In the genomic region with DNA sequence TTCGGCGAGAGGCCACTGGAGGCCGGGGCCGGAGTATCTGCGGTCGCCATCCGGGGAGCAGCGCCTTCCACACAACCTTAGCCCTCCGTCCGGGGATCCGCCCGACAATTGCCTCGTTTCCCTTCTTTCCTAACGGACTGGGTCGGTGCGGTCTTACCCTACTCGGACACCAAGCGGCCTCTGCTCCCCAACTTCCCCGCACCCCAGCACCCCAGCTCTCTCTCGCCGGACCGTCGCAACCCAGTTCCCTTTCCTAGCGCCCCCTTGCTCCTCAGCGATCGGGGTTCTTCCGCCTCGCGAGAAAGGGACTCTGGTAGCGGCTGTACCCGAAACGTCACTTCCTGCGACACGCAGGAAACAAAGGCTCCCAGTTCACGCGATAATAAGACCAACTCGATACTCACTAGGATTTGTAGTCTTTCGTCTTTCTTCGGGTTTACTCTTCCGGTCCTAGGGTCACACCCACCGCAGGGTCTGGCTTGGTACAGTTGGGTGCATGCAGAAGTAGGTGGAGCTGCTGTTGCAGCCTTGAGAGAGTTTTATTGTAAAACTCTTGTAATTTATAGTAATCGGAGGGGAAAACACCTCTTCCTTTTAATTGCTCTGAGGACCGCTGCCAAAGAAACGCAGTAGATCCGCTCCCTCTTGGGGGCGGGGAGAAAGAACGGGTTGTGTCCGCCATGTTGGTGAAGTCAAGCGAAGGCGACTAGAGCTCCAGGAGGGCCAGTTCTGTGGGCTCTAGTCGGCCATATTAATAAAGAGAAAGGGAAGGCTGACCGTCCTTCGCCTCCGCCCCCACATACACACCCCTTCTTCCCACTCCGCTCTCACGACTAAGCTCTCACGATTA, we compare ENCODE assay signal across 1 cellular context.
TF ChIP-seq lines count a peak whose summit lies in the region.

A gene (plus strand): TSS at position 741 of the 850 bp plus-strand sequence. CDS start 209 bp downstream, outside the sequence.
A gene with protein sequence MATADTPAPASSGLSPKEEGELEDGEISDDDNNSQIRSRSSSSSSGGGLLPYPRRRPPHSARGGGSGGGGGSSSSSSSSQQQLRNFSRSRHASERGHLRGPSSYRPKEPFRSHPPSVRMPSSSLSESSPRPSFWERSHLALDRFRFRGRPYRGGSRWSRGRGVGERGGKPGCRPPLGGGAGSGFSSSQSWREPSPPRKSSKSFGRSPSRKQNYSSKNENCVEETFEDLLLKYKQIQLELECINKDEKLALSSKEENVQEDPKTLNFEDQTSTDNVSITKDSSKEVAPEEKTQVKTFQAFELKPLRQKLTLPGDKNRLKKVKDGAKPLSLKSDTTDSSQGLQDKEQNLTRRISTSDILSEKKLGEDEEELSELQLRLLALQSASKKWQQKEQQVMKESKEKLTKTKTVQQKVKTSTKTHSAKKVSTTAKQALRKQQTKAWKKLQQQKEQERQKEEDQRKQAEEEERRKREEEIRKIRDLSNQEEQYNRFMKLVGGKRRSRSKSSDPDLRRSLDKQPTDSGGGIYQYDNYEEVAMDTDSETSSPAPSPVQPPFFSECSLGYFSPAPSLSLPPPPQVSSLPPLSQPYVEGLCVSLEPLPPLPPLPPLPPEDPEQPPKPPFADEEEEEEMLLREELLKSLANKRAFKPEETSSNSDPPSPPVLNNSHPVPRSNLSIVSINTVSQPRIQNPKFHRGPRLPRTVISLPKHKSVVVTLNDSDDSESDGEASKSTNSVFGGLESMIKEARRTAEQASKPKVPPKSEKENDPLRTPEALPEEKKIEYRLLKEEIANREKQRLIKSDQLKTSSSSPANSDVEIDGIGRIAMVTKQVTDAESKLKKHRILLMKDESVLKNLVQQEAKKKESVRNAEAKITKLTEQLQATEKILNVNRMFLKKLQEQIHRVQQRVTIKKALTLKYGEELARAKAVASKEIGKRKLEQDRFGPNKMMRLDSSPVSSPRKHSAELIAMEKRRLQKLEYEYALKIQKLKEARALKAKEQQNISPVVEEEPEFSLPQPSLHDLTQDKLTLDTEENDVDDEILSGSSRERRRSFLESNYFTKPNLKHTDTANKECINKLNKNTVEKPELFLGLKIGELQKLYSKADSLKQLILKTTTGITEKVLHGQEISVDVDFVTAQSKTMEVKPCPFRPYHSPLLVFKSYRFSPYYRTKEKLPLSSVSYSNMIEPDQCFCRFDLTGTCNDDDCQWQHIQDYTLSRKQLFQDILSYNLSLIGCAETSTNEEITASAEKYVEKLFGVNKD (N-terminal part only) (minus strand): TSS at position 288 of the 850 bp plus-strand sequence. CDS start 238 bp downstream, at position 50.

TF ChIP-seq in HepG2, 621 proteins besides CTCF, POLR2A, EP300 and RAD21 (continued from another document and continues in another):
- TF ChIP-seq, protein P1, sequence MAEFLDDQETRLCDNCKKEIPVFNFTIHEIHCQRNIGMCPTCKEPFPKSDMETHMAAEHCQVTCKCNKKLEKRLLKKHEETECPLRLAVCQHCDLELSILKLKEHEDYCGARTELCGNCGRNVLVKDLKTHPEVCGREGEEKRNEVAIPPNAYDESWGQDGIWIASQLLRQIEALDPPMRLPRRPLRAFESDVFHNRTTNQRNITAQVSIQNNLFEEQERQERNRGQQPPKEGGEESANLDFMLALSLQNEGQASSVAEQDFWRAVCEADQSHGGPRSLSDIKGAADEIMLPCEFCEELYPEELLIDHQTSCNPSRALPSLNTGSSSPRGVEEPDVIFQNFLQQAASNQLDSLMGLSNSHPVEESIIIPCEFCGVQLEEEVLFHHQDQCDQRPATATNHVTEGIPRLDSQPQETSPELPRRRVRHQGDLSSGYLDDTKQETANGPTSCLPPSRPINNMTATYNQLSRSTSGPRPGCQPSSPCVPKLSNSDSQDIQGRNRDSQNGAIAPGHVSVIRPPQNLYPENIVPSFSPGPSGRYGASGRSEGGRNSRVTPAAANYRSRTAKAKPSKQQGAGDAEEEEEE (CRISPR knock-in tag; IDR thresholded peaks at IDR 0.05; ENCODE audit: borderline replicate concordance), result no peak
- TF ChIP-seq TAF15 (IDR thresholded peaks at IDR 0.05; ENCODE audit: low read depth, low read length, poor library complexity, severe bottlenecking) (no peak), PHF21A (CRISPR knock-in tag; IDR thresholded peaks at IDR 0.05) (0 out of 2 replicates have a peak, but pooled peaks have one; percentile 11), KDM1A (CRISPR knock-in tag; IDR thresholded peaks at IDR 0.05) (no peak), ZNF251 (CRISPR knock-in tag; IDR thresholded peaks at IDR 0.05) (0 out of 2 replicates have a peak, but pooled peaks have one; percentile 67), ZNF44 (CRISPR knock-in tag; IDR thresholded peaks at IDR 0.05) (peak; percentile 74; the same call in 1 of the 2 replicates), KLF15 (CRISPR knock-in tag; IDR thresholded peaks at IDR 0.05; ENCODE audit: borderline replicate concordance) (no peak), KDM3A (CRISPR knock-in tag; IDR thresholded peaks at IDR 0.05; ENCODE audit: low read depth) (no peak), NFE2L2 (IDR thresholded peaks at IDR 0.05; ENCODE audit: low read length) (no peak), PHF5A (CRISPR knock-in tag; IDR thresholded peaks at IDR 0.05; ENCODE audit: low read depth, unreplicated experiment) (no peak), ZNF772 (CRISPR knock-in tag; IDR thresholded peaks at IDR 0.05) (peak; percentile 64; the same call in 1 of the 2 replicates), ARHGAP35 (CRISPR knock-in tag; IDR thresholded peaks at IDR 0.05; ENCODE audit: borderline replicate concordance) (no peak), ZNF615 (CRISPR knock-in tag; IDR thresholded peaks at IDR 0.05; ENCODE audit: borderline replicate concordance) (no peak), EED (CRISPR knock-in tag; IDR thresholded peaks at IDR 0.05) (no peak), MAFG (CRISPR knock-in tag; IDR thresholded peaks at IDR 0.05) (no peak), ARNT (IDR thresholded peaks at IDR 0.05) (no peak), HMGA1 (CRISPR knock-in tag; conservative IDR thresholded peaks at IDR 0.05) (no peak), ZC3H13 (CRISPR knock-in tag; IDR thresholded peaks at IDR 0.05) (0 out of 2 replicates have a peak, but pooled peaks have one; percentile 25), CBFB (CRISPR knock-in tag; IDR thresholded peaks at IDR 0.05) (peak; percentile 2; the same call in 1 of the 2 replicates), RORA (CRISPR knock-in tag; IDR thresholded peaks at IDR 0.05) (no peak), KAT2B (IDR thresholded peaks at IDR 0.05; ENCODE audit: borderline replicate concordance, low read depth, low read length) (no peak), ZSCAN29 (CRISPR knock-in tag; conservative IDR thresholded peaks at IDR 0.05) (no peak)
- TF ChIP-seq, protein P2, sequence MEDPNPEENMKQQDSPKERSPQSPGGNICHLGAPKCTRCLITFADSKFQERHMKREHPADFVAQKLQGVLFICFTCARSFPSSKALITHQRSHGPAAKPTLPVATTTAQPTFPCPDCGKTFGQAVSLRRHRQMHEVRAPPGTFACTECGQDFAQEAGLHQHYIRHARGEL (CRISPR knock-in tag; IDR thresholded peaks at IDR 0.05), result no peak
- TF ChIP-seq, protein P3, sequence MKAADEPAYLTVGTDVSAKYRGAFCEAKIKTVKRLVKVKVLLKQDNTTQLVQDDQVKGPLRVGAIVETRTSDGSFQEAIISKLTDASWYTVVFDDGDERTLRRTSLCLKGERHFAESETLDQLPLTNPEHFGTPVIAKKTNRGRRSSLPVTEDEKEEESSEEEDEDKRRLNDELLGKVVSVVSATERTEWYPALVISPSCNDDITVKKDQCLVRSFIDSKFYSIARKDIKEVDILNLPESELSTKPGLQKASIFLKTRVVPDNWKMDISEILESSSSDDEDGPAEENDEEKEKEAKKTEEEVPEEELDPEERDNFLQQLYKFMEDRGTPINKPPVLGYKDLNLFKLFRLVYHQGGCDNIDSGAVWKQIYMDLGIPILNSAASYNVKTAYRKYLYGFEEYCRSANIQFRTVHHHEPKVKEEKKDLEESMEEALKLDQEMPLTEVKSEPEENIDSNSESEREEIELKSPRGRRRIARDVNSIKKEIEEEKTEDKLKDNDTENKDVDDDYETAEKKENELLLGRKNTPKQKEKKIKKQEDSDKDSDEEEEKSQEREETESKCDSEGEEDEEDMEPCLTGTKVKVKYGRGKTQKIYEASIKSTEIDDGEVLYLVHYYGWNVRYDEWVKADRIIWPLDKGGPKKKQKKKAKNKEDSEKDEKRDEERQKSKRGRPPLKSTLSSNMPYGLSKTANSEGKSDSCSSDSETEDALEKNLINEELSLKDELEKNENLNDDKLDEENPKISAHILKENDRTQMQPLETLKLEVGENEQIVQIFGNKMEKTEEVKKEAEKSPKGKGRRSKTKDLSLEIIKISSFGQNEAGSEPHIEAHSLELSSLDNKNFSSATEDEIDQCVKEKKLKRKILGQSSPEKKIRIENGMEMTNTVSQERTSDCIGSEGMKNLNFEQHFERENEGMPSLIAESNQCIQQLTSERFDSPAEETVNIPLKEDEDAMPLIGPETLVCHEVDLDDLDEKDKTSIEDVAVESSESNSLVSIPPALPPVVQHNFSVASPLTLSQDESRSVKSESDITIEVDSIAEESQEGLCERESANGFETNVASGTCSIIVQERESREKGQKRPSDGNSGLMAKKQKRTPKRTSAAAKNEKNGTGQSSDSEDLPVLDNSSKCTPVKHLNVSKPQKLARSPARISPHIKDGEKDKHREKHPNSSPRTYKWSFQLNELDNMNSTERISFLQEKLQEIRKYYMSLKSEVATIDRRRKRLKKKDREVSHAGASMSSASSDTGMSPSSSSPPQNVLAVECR (CRISPR knock-in tag; IDR thresholded peaks at IDR 0.05; ENCODE audit: borderline replicate concordance), result peak; percentile 69
- TF ChIP-seq, protein P4, sequence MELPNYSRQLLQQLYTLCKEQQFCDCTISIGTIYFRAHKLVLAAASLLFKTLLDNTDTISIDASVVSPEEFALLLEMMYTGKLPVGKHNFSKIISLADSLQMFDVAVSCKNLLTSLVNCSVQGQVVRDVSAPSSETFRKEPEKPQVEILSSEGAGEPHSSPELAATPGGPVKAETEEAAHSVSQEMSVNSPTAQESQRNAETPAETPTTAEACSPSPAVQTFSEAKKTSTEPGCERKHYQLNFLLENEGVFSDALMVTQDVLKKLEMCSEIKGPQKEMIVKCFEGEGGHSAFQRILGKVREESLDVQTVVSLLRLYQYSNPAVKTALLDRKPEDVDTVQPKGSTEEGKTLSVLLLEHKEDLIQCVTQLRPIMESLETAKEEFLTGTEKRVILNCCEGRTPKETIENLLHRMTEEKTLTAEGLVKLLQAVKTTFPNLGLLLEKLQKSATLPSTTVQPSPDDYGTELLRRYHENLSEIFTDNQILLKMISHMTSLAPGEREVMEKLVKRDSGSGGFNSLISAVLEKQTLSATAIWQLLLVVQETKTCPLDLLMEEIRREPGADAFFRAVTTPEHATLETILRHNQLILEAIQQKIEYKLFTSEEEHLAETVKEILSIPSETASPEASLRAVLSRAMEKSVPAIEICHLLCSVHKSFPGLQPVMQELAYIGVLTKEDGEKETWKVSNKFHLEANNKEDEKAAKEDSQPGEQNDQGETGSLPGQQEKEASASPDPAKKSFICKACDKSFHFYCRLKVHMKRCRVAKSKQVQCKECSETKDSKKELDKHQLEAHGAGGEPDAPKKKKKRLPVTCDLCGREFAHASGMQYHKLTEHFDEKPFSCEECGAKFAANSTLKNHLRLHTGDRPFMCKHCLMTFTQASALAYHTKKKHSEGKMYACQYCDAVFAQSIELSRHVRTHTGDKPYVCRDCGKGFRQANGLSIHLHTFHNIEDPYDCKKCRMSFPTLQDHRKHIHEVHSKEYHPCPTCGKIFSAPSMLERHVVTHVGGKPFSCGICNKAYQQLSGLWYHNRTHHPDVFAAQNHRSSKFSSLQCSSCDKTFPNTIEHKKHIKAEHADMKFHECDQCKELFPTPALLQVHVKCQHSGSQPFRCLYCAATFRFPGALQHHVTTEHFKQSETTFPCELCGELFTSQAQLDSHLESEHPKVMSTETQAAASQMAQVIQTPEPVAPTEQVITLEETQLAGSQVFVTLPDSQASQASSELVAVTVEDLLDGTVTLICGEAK (IDR thresholded peaks at IDR 0.05), result peak; percentile 69
- TF ChIP-seq, protein P4 (CRISPR knock-in tag; IDR thresholded peaks at IDR 0.05), result no peak; the same call in 1 of the 2 replicates
- TF ChIP-seq, protein P5, sequence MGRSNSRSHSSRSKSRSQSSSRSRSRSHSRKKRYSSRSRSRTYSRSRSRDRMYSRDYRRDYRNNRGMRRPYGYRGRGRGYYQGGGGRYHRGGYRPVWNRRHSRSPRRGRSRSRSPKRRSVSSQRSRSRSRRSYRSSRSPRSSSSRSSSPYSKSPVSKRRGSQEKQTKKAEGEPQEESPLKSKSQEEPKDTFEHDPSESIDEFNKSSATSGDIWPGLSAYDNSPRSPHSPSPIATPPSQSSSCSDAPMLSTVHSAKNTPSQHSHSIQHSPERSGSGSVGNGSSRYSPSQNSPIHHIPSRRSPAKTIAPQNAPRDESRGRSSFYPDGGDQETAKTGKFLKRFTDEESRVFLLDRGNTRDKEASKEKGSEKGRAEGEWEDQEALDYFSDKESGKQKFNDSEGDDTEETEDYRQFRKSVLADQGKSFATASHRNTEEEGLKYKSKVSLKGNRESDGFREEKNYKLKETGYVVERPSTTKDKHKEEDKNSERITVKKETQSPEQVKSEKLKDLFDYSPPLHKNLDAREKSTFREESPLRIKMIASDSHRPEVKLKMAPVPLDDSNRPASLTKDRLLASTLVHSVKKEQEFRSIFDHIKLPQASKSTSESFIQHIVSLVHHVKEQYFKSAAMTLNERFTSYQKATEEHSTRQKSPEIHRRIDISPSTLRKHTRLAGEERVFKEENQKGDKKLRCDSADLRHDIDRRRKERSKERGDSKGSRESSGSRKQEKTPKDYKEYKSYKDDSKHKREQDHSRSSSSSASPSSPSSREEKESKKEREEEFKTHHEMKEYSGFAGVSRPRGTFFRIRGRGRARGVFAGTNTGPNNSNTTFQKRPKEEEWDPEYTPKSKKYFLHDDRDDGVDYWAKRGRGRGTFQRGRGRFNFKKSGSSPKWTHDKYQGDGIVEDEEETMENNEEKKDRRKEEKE (IDR thresholded peaks at IDR 0.05), result no peak
